8 cellular contexts compared by ENCODE assay signal in genomic region chr1:234606731-234607090, GRCh38. TPM values are rescaled to one million over a fixed set of nuclear protein-coding genes. Genes with fewer than 3 reads are reported as not detected.
DNase-seq lines count a peak whose midpoint lies in the region; ATAC-seq, FAIRE-seq and TF ChIP-seq lines count a peak whose summit lies in the region.

No MANE protein-coding gene starts in this region.

- H3K36me3 ChIP-seq in skeletal muscle tissue (ENCODE audit: control insufficient read depth in 3 of 3, insufficient read depth in 3 of 3, low read length in 3 of 3): peaks cover 19 to 27% (median 22%) of the 10 kb centered on the region in 3 donors

- POLR2A ChIA-PET in HEK293T (lab: Yijun Ruan, JAX): interaction anchor here (0.6 to 2.0 kb wide), 10 partner anchors 63 to 137 kb away, joined by 3 to 11 read pairs (median 4); no protein-coding TSS in a partner anchor

- no peak for TF ChIP-seq CTCF in foreskin fibroblast (IDR thresholded peaks at IDR 0.05; ENCODE audit: low read depth, low read length)

- H3K4me3 ChIP-seq in foreskin fibroblast (ENCODE audit: low read depth in 1 of 2, low read length in 2 of 2): peak overlapping the region; percentile 64 to 74
- peak overlapping the region; percentile 81 to 98 (median 97) for H3K4me3 ChIP-seq in skeletal muscle tissue (ENCODE audit: low read length in 3 of 3)

- peaks cover 23 to 38% (median 31%) of the 10 kb centered on the region in 3 donors for H3K4me1 ChIP-seq in skeletal muscle tissue (ENCODE audit: control insufficient read depth in 3 of 3, insufficient read depth in 3 of 3, low read length in 3 of 3)

- H3K27me3 ChIP-seq in skeletal muscle tissue (ENCODE audit: control insufficient read depth in 3 of 3, insufficient read depth in 3 of 3, low read length in 3 of 3): no peaks in the 10 kb centered on the region

- no peaks in the 10 kb centered on the region for H3K9me3 ChIP-seq in skeletal muscle tissue (ENCODE audit: control insufficient read depth in 3 of 3, low read length in 3 of 3)

- DNase-seq in HEK293T (ENCODE audit: extremely low spot score) (no peak), foreskin fibroblast (no peak), NCI-H146 (lab: John Stamatoyannopoulos, UW) (no peak), NCI-H82 treated with DMSO at 0.1 percent for 48 hours (lab: John Stamatoyannopoulos, UW; ENCODE audit: unreplicated experiment) (no peak)

- peak overlapping the region; percentile 99 for H3K27ac ChIP-seq in skeletal muscle tissue (ENCODE audit: low read depth, low read length)

- FAIRE-seq in TTC549 (lab: Jason Lieb, UNC): peak; percentile 64

- peak overlapping the region; percentile 93 to 99 (median 99) for H3K9ac ChIP-seq in skeletal muscle tissue (ENCODE audit: low read depth in 1 of 3, low read length in 3 of 3)

- ATAC-seq in GM19324 (IDR thresholded peaks at IDR 0.05; ENCODE audit: low FRiP score, unreplicated experiment): no peak
- ATAC-seq in HG03432 (IDR thresholded peaks at IDR 0.05; ENCODE audit: unreplicated experiment): no peak

- CTCF ChIA-PET in HEK293T (lab: Yijun Ruan, JAX): interaction anchor here (0.6 to 1.3 kb wide), 6 partner anchors 9 to 498 kb away, joined by 3 to 5 read pairs (median 3); no protein-coding TSS in a partner anchor

TF ChIP-seq in HEK293T, 16 proteins besides CTCF, POLR2A, EP300 and RAD21:
- no peak for TF ChIP-seq FOXM1 (IDR thresholded peaks at IDR 0.05; ENCODE audit: borderline replicate concordance)
- TF ChIP-seq PKNOX1 (IDR thresholded peaks at IDR 0.05): peak; percentile 48; the same call in 1 of the 2 replicates

RNA-seq across cellular contexts. Expression of gene IRF2BP2, which starts 3.3 kb away (rescaled TPM):
- total RNA-seq in skeletal muscle tissue: 83.0 TPM
